In genomic region chr6:137910843-137911456, GRCh38 we compare ENCODE assay signal across 1 cellular context.
TF ChIP-seq lines count a peak whose summit lies in the region.

No MANE protein-coding gene starts in this region.

TF ChIP-seq in K562, 482 proteins besides CTCF, POLR2A, EP300 and RAD21 (continues in another document):
- no peak; the same call in 1 of the 2 replicates for TF ChIP-seq PML (IDR thresholded peaks at IDR 0.05; ENCODE audit: low read length)
- peak; percentile 12 for TF ChIP-seq EP400 (IDR thresholded peaks at IDR 0.05)
- 0 out of 2 replicates have a peak, but pooled peaks have one; percentile 46 for TF ChIP-seq ZNF79 (CRISPR knock-in tag; IDR thresholded peaks at IDR 0.05; ENCODE audit: low read depth)
- 0 out of 2 replicates have a peak, but pooled peaks have one; percentile 41 for TF ChIP-seq ARID1B (IDR thresholded peaks at IDR 0.05)
- TF ChIP-seq ZNF175 (CRISPR knock-in tag; IDR thresholded peaks at IDR 0.05; ENCODE audit: low read depth) = peak; percentile 72; the same call in 1 of the 2 replicates
- no peak for TF ChIP-seq EHMT2 (IDR thresholded peaks at IDR 0.05)
- no peak for TF ChIP-seq SPI1 (IDR thresholded peaks at IDR 0.05; ENCODE audit: borderline replicate concordance, low read depth, low read length)
- TF ChIP-seq ETV1 (tag; conservative IDR thresholded peaks at IDR 0.05; ENCODE audit: low read depth) = 0 out of 2 replicates have a peak, but pooled peaks have one; percentile 6
- 0 out of 2 replicates have a peak, but pooled peaks have one; percentile 2 for TF ChIP-seq ZEB2 (IDR thresholded peaks at IDR 0.05)
- peak; percentile 57; the same call in 1 of the 2 replicates for TF ChIP-seq THAP7 (CRISPR knock-in tag; IDR thresholded peaks at IDR 0.05)
- peak; percentile 14; the same call in 1 of the 2 replicates for TF ChIP-seq ZNF644 (tag; IDR thresholded peaks at IDR 0.05; ENCODE audit: low read depth)
- TF ChIP-seq MGA (IDR thresholded peaks at IDR 0.05) = peak; percentile 16; the same call in 1 of the 2 replicates
- no peak for TF ChIP-seq SMAD2 (IDR thresholded peaks at IDR 0.05; ENCODE audit: low read depth, low read length)
- TF ChIP-seq CREM (IDR thresholded peaks at IDR 0.05; ENCODE audit: low read depth) = peak; percentile 13; the same call in 1 of the 2 replicates
- TF ChIP-seq CEBPG (CRISPR knock-in tag; IDR thresholded peaks at IDR 0.05) = no peak
- peak; percentile 19 to 44; a peak in 1 of 4 replicates for TF ChIP-seq CEBPG (tag; conservative IDR thresholded peaks at IDR 0.05 in 1 of 2, IDR thresholded peaks at IDR 0.05 in 1 of 2)
- TF ChIP-seq DPF2 (IDR thresholded peaks at IDR 0.05) = peak; percentile 63
- peak; percentile 49; the same call in 1 of the 2 replicates for TF ChIP-seq CHAMP1 (IDR thresholded peaks at IDR 0.05)
- TF ChIP-seq SMARCE1 (IDR thresholded peaks at IDR 0.05) = peak; percentile 33; the same call in 1 of the 2 replicates
- no peak; a peak in 1 of 4 replicates for TF ChIP-seq TBL1XR1 (IDR thresholded peaks at IDR 0.05; ENCODE audit: low read length in 2 of 2)
- peak; percentile 44 to 63 for TF ChIP-seq NRF1 (conservative IDR thresholded peaks at IDR 0.05 in 1 of 2, IDR thresholded peaks at IDR 0.05 in 1 of 2)
- TF ChIP-seq ZNF592 (IDR thresholded peaks at IDR 0.05) = peak; percentile 5; the same call in 1 of the 2 replicates
- TF ChIP-seq KDM1A (IDR thresholded peaks at IDR 0.05) = peak; percentile 53 to 54; a peak in 3 of 4 replicates
- no peak for TF ChIP-seq ZNF707 (CRISPR knock-in tag; conservative IDR thresholded peaks at IDR 0.05)
- TF ChIP-seq JUND (IDR thresholded peaks at IDR 0.05; ENCODE audit: borderline replicate concordance, low read depth, low read length) = peak; percentile 38; the same call in 1 of the 2 replicates
- peak; percentile 30; the same call in 1 of the 3 replicates for TF ChIP-seq JUND (tag; IDR thresholded peaks at IDR 0.05; ENCODE audit: borderline replicate concordance, low read depth, low read length)
- peak; percentile 62 for TF ChIP-seq BACH1 (tag; IDR thresholded peaks at IDR 0.05)
- TF ChIP-seq CHD4 (IDR thresholded peaks at IDR 0.05; ENCODE audit: insufficient read depth, insufficient replicate concordance, low read depth, low read length, poor library complexity, severe bottlenecking) = peak; percentile 7
- TF ChIP-seq ZBTB33 (CRISPR knock-in tag; IDR thresholded peaks at IDR 0.05) = no peak
- peak; percentile 82; the same call in 1 of the 2 replicates for TF ChIP-seq ZNF395 (CRISPR knock-in tag; IDR thresholded peaks at IDR 0.05)
- 0 out of 2 replicates have a peak, but pooled peaks have one; percentile 44 for TF ChIP-seq HSF4 (CRISPR knock-in tag; IDR thresholded peaks at IDR 0.05; ENCODE audit: borderline replicate concordance)
- 0 out of 2 replicates have a peak, but pooled peaks have one; percentile 12 for TF ChIP-seq ELF2 (CRISPR knock-in tag; IDR thresholded peaks at IDR 0.05)
- 0 out of 2 replicates have a peak, but pooled peaks have one; percentile 5 for TF ChIP-seq KLF13 (tag; IDR thresholded peaks at IDR 0.05; ENCODE audit: borderline replicate concordance, low read depth)
